Comparison of ENCODE assay signal across 8 cellular contexts in genomic region chr2:16756831-16757644, GRCh38.
DNase-seq lines count a peak whose midpoint lies in the region; ATAC-seq, FAIRE-seq and TF ChIP-seq lines count a peak whose summit lies in the region.

No MANE protein-coding gene starts in this region.

- TF ChIP-seq CTCF in WI38 (IDR thresholded peaks at IDR 0.05; ENCODE audit: low read depth, low read length) (peak; percentile 41), keratinocyte (optimal IDR thresholded peaks at IDR 0.05 in 1 of 3, IDR thresholded peaks at IDR 0.05 in 1 of 3, conservative IDR thresholded peaks at IDR 0.05 in 1 of 3; ENCODE audit: extremely low read depth in 1 of 3, insufficient read depth in 2 of 3, low read length in 3 of 3) (peak; percentile 80 to 91 (median 88))

- dilution Hi-C loops in keratinocyte (cut with MboI; ENCODE audit: extremely low pct_ligation_motif_present, low sequenced_read_pairs), result no loop called here

- H3K4me3 ChIP-seq in WI38 (ENCODE audit: low read depth, low read length) (no peak overlapping the region), keratinocyte (ENCODE audit: control insufficient read depth in 2 of 3, extremely low read depth in 1 of 3, insufficient read depth in 2 of 3, low read depth in 1 of 3, low read length in 3 of 3) (no peak overlapping the region)

- no peaks in the 10 kb centered on the region for H3K9me3 ChIP-seq in keratinocyte (ENCODE audit: control insufficient read depth, low read depth, low read length)

- no peak overlapping the region for H2AFZ ChIP-seq in keratinocyte (ENCODE audit: control insufficient read depth, low read length)

- H3K9ac ChIP-seq in keratinocyte (ENCODE audit: control insufficient read depth, extremely low read depth, insufficient read depth, low read length), result no peak overlapping the region

- H4K20me1 ChIP-seq in keratinocyte (ENCODE audit: control insufficient read depth, extremely low read depth, insufficient read depth, low read length), result no peaks in the 10 kb centered on the region

- H3K4me2 ChIP-seq in keratinocyte (ENCODE audit: control insufficient read depth, extremely low read depth, insufficient read depth, low read depth, low read length), result no peak overlapping the region

- DNase-seq in ACHN, result peak; percentile 55
- DNase-seq in NCI-H2171 (lab: John Stamatoyannopoulos, UW), result peak; percentile 29
- DNase-seq in caudate nucleus (lab: John Stamatoyannopoulos, UW), result peak in 59 of 61 donors; percentile 18 to 92 (median 62)
- DNase-seq in keratinocyte (ENCODE audit: low read depth, low spot score), result peak; percentile 15
- DNase-seq in stimulated activated CD4-positive, alpha-beta T cell treated with anti-CD3 and anti-CD28 coated beads, Interleukin-1b, Interleukin-23, amount 100 ng/mL, for 48 hours, result peak; percentile 61

- no peaks in the 10 kb centered on the region for H3K79me2 ChIP-seq in keratinocyte (ENCODE audit: control insufficient read depth, insufficient read depth, low read length)

- ATAC-seq in GM18511 (IDR thresholded peaks at IDR 0.05; ENCODE audit: unreplicated experiment) (peak; percentile 98), HG02981 (IDR thresholded peaks at IDR 0.05; ENCODE audit: unreplicated experiment) (peak; percentile 92)

- peak; percentile 52 for FAIRE-seq in keratinocyte (lab: Jason Lieb, UNC)

- H3K36me3 ChIP-seq in keratinocyte (ENCODE audit: control insufficient read depth in 2 of 2, extremely low read depth in 1 of 2, insufficient read depth in 2 of 2, low read length in 2 of 2), result no peaks in the 10 kb centered on the region

- H3K27me3 ChIP-seq in keratinocyte (ENCODE audit: control insufficient read depth, extremely low read depth, insufficient read depth, low read length), result no peaks in the 10 kb centered on the region

- in situ Hi-C loops in ACHN (cut with HindIII; ENCODE audit: low pct_ligation_motif_present, low pct_unique_long_range_greater_than_20kb, low sequenced_read_pairs), result no loop called here

- H3K27ac ChIP-seq in caudate nucleus (ENCODE audit: low read depth, low read length) (no peak overlapping the region), keratinocyte (ENCODE audit: control insufficient read depth, insufficient read depth, low read length) (no peak overlapping the region)

- no peaks in the 10 kb centered on the region for H3K9me1 ChIP-seq in keratinocyte (ENCODE audit: control insufficient read depth, extremely low read depth, insufficient read depth, low read length)

- H3K4me1 ChIP-seq in keratinocyte (ENCODE audit: control insufficient read depth, extremely low read depth, insufficient read depth, low read length), result no peaks in the 10 kb centered on the region
